Comparison of ENCODE assay signal across 1 cellular context in the genomic region with DNA sequence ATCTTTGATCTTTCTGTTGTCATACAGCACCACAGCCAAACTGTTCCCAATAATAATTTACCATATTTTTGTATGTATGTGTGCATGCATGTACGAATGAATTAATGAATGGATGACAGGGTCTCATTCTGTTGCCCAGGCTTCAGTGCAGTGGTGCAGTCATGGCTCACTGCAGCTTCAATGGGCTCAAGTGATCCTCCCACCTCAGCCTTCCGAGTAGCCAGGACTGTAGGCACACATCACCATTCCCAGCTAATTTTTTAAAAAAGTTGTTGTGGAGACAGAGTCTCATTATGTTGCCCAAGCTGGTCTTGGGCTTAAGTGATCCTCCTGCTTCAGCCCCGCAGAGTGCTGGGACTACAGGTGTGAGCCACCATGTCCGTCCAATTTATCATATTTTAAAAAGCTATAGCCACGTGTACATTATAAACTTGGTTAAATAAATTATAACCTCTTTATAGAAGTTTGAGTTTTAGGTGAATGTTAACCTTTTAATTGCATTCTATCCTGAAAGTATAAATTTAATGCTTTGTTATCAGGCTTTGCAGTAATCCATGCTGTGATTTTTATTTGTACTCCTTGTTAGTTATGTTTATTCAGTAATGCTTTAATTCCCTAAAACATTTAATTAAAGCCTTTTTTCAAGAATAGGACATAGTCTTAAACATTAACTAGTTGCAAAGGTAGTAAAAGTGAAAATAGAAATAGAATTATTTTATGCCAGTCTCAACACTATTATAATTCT.
TF ChIP-seq lines count a peak whose summit lies in the region.

No MANE protein-coding gene starts in this region.

TF ChIP-seq in HEK293, 187 proteins besides CTCF, POLR2A, EP300 and RAD21 (continued from another document):
- TF ChIP-seq, protein P1, sequence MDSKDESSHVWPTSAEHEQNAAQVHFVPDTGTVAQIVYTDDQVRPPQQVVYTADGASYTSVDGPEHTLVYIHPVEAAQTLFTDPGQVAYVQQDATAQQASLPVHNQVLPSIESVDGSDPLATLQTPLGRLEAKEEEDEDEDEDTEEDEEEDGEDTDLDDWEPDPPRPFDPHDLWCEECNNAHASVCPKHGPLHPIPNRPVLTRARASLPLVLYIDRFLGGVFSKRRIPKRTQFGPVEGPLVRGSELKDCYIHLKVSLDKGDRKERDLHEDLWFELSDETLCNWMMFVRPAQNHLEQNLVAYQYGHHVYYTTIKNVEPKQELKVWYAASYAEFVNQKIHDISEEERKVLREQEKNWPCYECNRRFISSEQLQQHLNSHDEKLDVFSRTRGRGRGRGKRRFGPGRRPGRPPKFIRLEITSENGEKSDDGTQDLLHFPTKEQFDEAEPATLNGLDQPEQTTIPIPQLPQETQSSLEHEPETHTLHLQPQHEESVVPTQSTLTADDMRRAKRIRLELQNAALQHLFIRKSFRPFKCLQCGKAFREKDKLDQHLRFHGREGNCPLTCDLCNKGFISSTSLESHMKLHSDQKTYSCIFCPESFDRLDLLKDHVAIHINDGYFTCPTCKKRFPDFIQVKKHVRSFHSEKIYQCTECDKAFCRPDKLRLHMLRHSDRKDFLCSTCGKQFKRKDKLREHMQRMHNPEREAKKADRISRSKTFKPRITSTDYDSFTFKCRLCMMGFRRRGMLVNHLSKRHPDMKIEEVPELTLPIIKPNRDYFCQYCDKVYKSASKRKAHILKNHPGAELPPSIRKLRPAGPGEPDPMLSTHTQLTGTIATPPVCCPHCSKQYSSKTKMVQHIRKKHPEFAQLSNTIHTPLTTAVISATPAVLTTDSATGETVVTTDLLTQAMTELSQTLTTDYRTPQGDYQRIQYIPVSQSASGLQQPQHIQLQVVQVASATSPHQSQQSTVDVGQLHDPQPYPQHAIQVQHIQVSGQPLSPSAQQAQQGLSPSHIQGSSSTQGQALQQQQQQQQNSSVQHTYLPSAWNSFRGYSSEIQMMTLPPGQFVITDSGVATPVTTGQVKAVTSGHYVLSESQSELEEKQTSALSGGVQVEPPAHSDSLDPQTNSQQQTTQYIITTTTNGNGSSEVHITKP (tag by site-specific recombination; IDR thresholded peaks at IDR 0.05), result no peak
- TF ChIP-seq FEZF1 (tag by site-specific recombination; IDR thresholded peaks at IDR 0.05) (peak; percentile 40; the same call in 1 of the 2 replicates), ZNF324 (tag by site-specific recombination; IDR thresholded peaks at IDR 0.05) (no peak), ZNF768 (tag by site-specific recombination; IDR thresholded peaks at IDR 0.05) (no peak), ZFHX2 (tag by site-specific recombination; conservative IDR thresholded peaks at IDR 0.05) (no peak), ZFP37 (tag by site-specific recombination; IDR thresholded peaks at IDR 0.05) (no peak), ZNF366 (tag by site-specific recombination; conservative IDR thresholded peaks at IDR 0.05) (no peak), ZNF843 (tag by site-specific recombination; IDR thresholded peaks at IDR 0.05) (0 out of 2 replicates have a peak, but pooled peaks have one; percentile 53), ZNF433 (tag by site-specific recombination; IDR thresholded peaks at IDR 0.05; ENCODE audit: low read depth) (no peak), ZSCAN30 (tag by site-specific recombination; IDR thresholded peaks at IDR 0.05) (no peak), IKZF3 (tag by site-specific recombination; IDR thresholded peaks at IDR 0.05) (no peak), KLF10 (tag by site-specific recombination; IDR thresholded peaks at IDR 0.05) (no peak), ZNF10 (tag by site-specific recombination; IDR thresholded peaks at IDR 0.05) (no peak), ZNF677 (tag by site-specific recombination; IDR thresholded peaks at IDR 0.05) (no peak)
- TF ChIP-seq, protein P2, sequence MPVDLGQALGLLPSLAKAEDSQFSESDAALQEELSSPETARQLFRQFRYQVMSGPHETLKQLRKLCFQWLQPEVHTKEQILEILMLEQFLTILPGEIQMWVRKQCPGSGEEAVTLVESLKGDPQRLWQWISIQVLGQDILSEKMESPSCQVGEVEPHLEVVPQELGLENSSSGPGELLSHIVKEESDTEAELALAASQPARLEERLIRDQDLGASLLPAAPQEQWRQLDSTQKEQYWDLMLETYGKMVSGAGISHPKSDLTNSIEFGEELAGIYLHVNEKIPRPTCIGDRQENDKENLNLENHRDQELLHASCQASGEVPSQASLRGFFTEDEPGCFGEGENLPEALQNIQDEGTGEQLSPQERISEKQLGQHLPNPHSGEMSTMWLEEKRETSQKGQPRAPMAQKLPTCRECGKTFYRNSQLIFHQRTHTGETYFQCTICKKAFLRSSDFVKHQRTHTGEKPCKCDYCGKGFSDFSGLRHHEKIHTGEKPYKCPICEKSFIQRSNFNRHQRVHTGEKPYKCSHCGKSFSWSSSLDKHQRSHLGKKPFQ (tag by site-specific recombination; IDR thresholded peaks at IDR 0.05), result peak; percentile 54; the same call in 1 of the 2 replicates
- TF ChIP-seq, protein P3, sequence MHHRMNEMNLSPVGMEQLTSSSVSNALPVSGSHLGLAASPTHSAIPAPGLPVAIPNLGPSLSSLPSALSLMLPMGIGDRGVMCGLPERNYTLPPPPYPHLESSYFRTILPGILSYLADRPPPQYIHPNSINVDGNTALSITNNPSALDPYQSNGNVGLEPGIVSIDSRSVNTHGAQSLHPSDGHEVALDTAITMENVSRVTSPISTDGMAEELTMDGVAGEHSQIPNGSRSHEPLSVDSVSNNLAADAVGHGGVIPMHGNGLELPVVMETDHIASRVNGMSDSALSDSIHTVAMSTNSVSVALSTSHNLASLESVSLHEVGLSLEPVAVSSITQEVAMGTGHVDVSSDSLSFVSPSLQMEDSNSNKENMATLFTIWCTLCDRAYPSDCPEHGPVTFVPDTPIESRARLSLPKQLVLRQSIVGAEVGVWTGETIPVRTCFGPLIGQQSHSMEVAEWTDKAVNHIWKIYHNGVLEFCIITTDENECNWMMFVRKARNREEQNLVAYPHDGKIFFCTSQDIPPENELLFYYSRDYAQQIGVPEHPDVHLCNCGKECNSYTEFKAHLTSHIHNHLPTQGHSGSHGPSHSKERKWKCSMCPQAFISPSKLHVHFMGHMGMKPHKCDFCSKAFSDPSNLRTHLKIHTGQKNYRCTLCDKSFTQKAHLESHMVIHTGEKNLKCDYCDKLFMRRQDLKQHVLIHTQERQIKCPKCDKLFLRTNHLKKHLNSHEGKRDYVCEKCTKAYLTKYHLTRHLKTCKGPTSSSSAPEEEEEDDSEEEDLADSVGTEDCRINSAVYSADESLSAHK (tag by site-specific recombination; IDR thresholded peaks at IDR 0.05), result no peak
- TF ChIP-seq, protein P4, sequence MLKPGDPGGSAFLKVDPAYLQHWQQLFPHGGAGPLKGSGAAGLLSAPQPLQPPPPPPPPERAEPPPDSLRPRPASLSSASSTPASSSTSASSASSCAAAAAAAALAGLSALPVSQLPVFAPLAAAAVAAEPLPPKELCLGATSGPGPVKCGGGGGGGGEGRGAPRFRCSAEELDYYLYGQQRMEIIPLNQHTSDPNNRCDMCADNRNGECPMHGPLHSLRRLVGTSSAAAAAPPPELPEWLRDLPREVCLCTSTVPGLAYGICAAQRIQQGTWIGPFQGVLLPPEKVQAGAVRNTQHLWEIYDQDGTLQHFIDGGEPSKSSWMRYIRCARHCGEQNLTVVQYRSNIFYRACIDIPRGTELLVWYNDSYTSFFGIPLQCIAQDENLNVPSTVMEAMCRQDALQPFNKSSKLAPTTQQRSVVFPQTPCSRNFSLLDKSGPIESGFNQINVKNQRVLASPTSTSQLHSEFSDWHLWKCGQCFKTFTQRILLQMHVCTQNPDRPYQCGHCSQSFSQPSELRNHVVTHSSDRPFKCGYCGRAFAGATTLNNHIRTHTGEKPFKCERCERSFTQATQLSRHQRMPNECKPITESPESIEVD (tag by site-specific recombination; IDR thresholded peaks at IDR 0.05), result peak; percentile 65
